24 cellular contexts compared by ENCODE assay signal in the genomic region with DNA sequence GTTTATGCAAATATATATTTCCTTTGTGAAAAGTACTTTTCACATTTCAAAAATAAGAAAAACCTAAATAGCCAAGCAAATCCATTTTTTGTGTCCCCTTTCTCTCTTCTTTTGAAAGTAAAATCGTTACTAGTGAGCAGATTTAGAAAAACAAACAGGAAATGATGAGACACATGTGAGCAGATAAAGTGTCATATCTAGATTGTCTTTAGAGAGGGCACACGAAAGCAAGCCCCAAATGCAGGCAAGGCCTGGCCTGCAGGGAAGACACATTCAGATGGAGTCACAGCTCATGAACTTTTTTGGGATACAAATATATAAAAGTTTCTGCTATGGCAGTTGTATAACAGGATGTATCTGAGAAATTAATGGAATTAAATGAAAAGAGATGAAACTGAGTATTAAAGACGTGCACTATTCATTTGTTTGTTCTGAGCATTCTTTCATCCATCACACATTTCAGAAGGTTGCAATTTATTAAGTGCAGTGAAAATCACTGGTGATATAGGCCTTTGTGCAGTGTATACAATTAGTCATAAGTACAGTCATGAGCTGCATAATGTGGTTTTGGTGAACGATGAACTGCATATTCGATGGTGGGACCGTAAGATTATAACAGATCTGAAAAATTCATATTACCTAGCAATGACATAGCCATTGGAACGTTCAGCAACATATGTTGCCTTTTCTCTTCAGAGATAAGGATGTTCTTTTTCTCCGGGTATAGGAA.
A peak's percentile ranks its signal among the peaks of the same experiment; 100 is the strongest.
DNase-seq lines count a peak whose midpoint lies in the region; ATAC-seq, FAIRE-seq and TF ChIP-seq lines count a peak whose summit lies in the region.
"Had no signal": no experiment of that assay in that cellular context is flagged by ENCODE, and none has a peak within 500 bp of the region (broad histone marks: within the 10 kb centered on the region; RNA-seq: fewer than 3 reads in every experiment).

No MANE protein-coding gene starts in this region.

- 27% methylated on average over 8 of the region's 8 CpGs for WGBS in GM12878 (ENCODE audit: insufficient coverage, insufficient replicate concordance, low lambda C conversion rate, missing lambda C conversion rate)
- WGBS in mesenchymal stem cell: 72% methylated on average over 7 of the region's 8 CpGs

- H3K14ac ChIP-seq in mesenchymal stem cell (ENCODE audit: low read length in 2 of 2): no peak overlapping the region

- no TSS peak for BruUV-seq in GM12878 (replicated peaks; lab: Mats Ljungman, UMichigan)

- H4K20me1 ChIP-seq in GM12878 (ENCODE audit: control insufficient read depth, insufficient read depth): no peaks in the 10 kb centered on the region

- RAD21 ChIA-PET in GM12878 (lab: Charles Lee; ENCODE audit: unreplicated experiment): no interaction called here

- H3K79me1 ChIP-seq in mesenchymal stem cell (replicated peaks; ENCODE audit: low read length, poor library complexity, severe bottlenecking): no peaks in the 10 kb centered on the region

- no peaks in the 10 kb centered on the region for H3K4me1 ChIP-seq in GM12878 (ENCODE audit: control insufficient read depth, insufficient read depth, low read length)
- H3K4me1 ChIP-seq in mesenchymal stem cell (ENCODE audit: control insufficient read depth, insufficient read depth, low read depth, low read length): no peaks in the 10 kb centered on the region
- H3K4me1 ChIP-seq: Peyer's patch had no signal

- no peaks in the 10 kb centered on the region for H3K79me2 ChIP-seq in GM12878 (ENCODE audit: control insufficient read depth, insufficient read depth, low read length)

- H2BK12ac ChIP-seq in mesenchymal stem cell (ENCODE audit: low read length in 2 of 2): no peak overlapping the region

- POLR2A ChIA-PET in GM12878 (lab: Charles Lee): no interaction called here

- H3K9ac ChIP-seq in GM12878 (ENCODE audit: control insufficient read depth, insufficient read depth, low read length): no peak overlapping the region
- no peak overlapping the region for H3K9ac ChIP-seq in mesenchymal stem cell (ENCODE audit: low read length)
- H3K9ac ChIP-seq: KMS-11 had no signal

- no peak overlapping the region for H3K23ac ChIP-seq in mesenchymal stem cell (ENCODE audit: low read length in 2 of 2)

- no peak overlapping the region for H3K4me2 ChIP-seq in GM12878 (ENCODE audit: control insufficient read depth, insufficient read depth)
- no peak overlapping the region for H3K4me2 ChIP-seq in mesenchymal stem cell (ENCODE audit: low read length, poor library complexity, severe bottlenecking)
- H3K4me2 ChIP-seq: KMS-11 had no signal

- H3K27me3 ChIP-seq in GM12878 (replicated peaks in 1 of 2; ENCODE audit: control insufficient read depth in 2 of 2, insufficient read depth in 2 of 2, low read length in 1 of 2): no peaks in the 10 kb centered on the region
- H3K27me3 ChIP-seq in mesenchymal stem cell (ENCODE audit: control insufficient read depth in 1 of 2, insufficient read depth in 1 of 2, low read length in 2 of 2): no peaks in the 10 kb centered on the region
- H3K27me3 ChIP-seq: Peyer's patch had no signal

- CTCF ChIA-PET in GM12878 (lab: Yijun Ruan, JAX): no interaction called here

- H3K27ac ChIP-seq in GM12878 (ENCODE audit: control insufficient read depth, insufficient read depth) (no peak overlapping the region), mesenchymal stem cell (ENCODE audit: low read length, poor library complexity, severe bottlenecking) (no peak overlapping the region)
- H3K27ac ChIP-seq: KMS-11, Peyer's patch had no signal

- no peak for TF ChIP-seq CTCF in GM12878 (IDR thresholded peaks at IDR 0.05 in 2 of 3, conservative IDR thresholded peaks at IDR 0.05 in 1 of 3; ENCODE audit: control insufficient read depth in 2 of 3, extremely low read depth in 1 of 3, insufficient read depth in 1 of 3, low read depth in 3 of 3, low read length in 3 of 3)

- H4K91ac ChIP-seq in mesenchymal stem cell (ENCODE audit: low read length): no peak overlapping the region

- H2AFZ ChIP-seq in GM12878 (ENCODE audit: control insufficient read depth, low read depth, low read length) (no peak overlapping the region), mesenchymal stem cell (ENCODE audit: low read depth, low read length) (no peak overlapping the region)

- SMC1A ChIA-PET in GM12878 (lab: Charles Lee; ENCODE audit: uncharacterized antibody, unreplicated experiment): no interaction called here

- H3K9me3 ChIP-seq in GM12878 (replicated peaks; ENCODE audit: control insufficient read depth, insufficient read depth, low read length) (no peaks in the 10 kb centered on the region), mesenchymal stem cell (ENCODE audit: control insufficient read depth, low read length) (no peaks in the 10 kb centered on the region)
- H3K9me3 ChIP-seq: Peyer's patch had no signal

- no peak overlapping the region for H2AK5ac ChIP-seq in mesenchymal stem cell (ENCODE audit: low read length, severe bottlenecking)

- intact Hi-C loops in GM12878 (cut with micrococcal nuclease; ENCODE audit: unreplicated experiment): no loop called here

- no peak overlapping the region for H2BK15ac ChIP-seq in mesenchymal stem cell (ENCODE audit: low read depth, poor library complexity, severe bottlenecking)

- no peak overlapping the region for H3K18ac ChIP-seq in mesenchymal stem cell (ENCODE audit: low read depth in 1 of 2, low read length in 2 of 2)

- FAIRE-seq in GM12878 (lab: Jason Lieb, UNC): no peak
- FAIRE-seq: GM12891, HTR-8/SVneo had no signal

- H3K36me3 ChIP-seq in GM12878 (ENCODE audit: control insufficient read depth in 2 of 2, insufficient read depth in 2 of 2, low read length in 1 of 2): no peaks in the 10 kb centered on the region
- no peaks in the 10 kb centered on the region for H3K36me3 ChIP-seq in mesenchymal stem cell (ENCODE audit: control insufficient read depth in 1 of 2, insufficient read depth in 2 of 2, low read depth in 1 of 2, low read length in 2 of 2)
- H3K36me3 ChIP-seq: Peyer's patch had no signal

- no peak overlapping the region for H3K4me3 ChIP-seq in GM12878
- H3K4me3 ChIP-seq in mesenchymal stem cell (ENCODE audit: insufficient read depth in 1 of 2, low read depth in 1 of 2, low read length in 2 of 2): no peak overlapping the region
- H3K4me3 ChIP-seq: Peyer's patch had no signal

- TF ChIP-seq RAD21 in GM12878 (IDR thresholded peaks at IDR 0.05; ENCODE audit: insufficient read depth, low read depth, low read length): no peak

- no peak overlapping the region for H2BK120ac ChIP-seq in mesenchymal stem cell (ENCODE audit: low read depth, low read length)

- DNase-seq in EL: peak; percentile 6
- no peak for DNase-seq in GM12878 (ENCODE audit: low read depth, low spot score)
- DNase-seq in mesenchymal stem cell: peak; percentile 1
- DNase-seq in NOMO-1 (lab: John Stamatoyannopoulos, UW; ENCODE audit: unreplicated experiment in 2 of 2): no peak
- no peak for DNase-seq in midbrain (lab: John Stamatoyannopoulos, UW)
- DNase-seq: COR-L47; DMS79; H9; HFFc6; IMR-90; NCI-H1105; NCI-H146; NCI-H2029 treated with DMSO at 0.1 percent for 48 hours; NCI-H226; NCI-H524; NCI-H774; NK-92 treated with Interleukin-12 subunit alpha and Interleukin-12 subunit beta, amount 100 ng/mL, for 24 hours; Peyer's patch had no signal

- no peak for TF ChIP-seq POLR2A in GM12878 (IDR thresholded peaks at IDR 0.05; ENCODE audit: low read depth, low read length)

- in situ Hi-C loops in GM12878 (cut with MboI): no loop called here

- H3K4ac ChIP-seq in mesenchymal stem cell (ENCODE audit: low read depth in 1 of 2, low read length in 2 of 2): no peak overlapping the region

- no peak for TF ChIP-seq EP300 in GM12878 (IDR thresholded peaks at IDR 0.05; ENCODE audit: borderline replicate concordance in 1 of 2, control insufficient read depth in 1 of 2, low read depth in 2 of 2, low read length in 2 of 2)

- ATAC-seq in HG03432 (IDR thresholded peaks at IDR 0.05; ENCODE audit: unreplicated experiment) (peak; percentile 33), GM12878 (peak; percentile 43; the same call in 1 of the 3 replicates), HG03196 (IDR thresholded peaks at IDR 0.05; ENCODE audit: unreplicated experiment) (no peak)
- ATAC-seq: SK-N-SH treated with all-trans-retinoic acid at 6 μM for 48 hours had no signal

- no peak overlapping the region for H4K8ac ChIP-seq in mesenchymal stem cell (ENCODE audit: low read length)

- no peak overlapping the region for H2BK5ac ChIP-seq in mesenchymal stem cell (ENCODE audit: low read depth, low read length, poor library complexity, severe bottlenecking)

TF ChIP-seq in GM12878, 131 proteins besides CTCF, POLR2A, EP300 and RAD21:
- TF ChIP-seq KAT2A (conservative IDR thresholded peaks at IDR 0.05; ENCODE audit: control insufficient read depth, low read depth, low read length): no peak
- no peak for TF ChIP-seq CREM (IDR thresholded peaks at IDR 0.05; ENCODE audit: low read depth)
- TF ChIP-seq JUNB (IDR thresholded peaks at IDR 0.05): peak; percentile 46; the same call in 1 of the 2 replicates
- no peak for TF ChIP-seq KDM1A (IDR thresholded peaks at IDR 0.05; ENCODE audit: borderline replicate concordance)
- TF ChIP-seq, protein P1, sequence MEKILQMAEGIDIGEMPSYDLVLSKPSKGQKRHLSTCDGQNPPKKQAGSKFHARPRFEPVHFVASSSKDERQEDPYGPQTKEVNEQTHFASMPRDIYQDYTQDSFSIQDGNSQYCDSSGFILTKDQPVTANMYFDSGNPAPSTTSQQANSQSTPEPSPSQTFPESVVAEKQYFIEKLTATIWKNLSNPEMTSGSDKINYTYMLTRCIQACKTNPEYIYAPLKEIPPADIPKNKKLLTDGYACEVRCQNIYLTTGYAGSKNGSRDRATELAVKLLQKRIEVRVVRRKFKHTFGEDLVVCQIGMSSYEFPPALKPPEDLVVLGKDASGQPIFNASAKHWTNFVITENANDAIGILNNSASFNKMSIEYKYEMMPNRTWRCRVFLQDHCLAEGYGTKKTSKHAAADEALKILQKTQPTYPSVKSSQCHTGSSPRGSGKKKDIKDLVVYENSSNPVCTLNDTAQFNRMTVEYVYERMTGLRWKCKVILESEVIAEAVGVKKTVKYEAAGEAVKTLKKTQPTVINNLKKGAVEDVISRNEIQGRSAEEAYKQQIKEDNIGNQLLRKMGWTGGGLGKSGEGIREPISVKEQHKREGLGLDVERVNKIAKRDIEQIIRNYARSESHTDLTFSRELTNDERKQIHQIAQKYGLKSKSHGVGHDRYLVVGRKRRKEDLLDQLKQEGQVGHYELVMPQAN (conservative IDR thresholded peaks at IDR 0.05): no peak

Comparison
In these comparisons a context has a peak if more than half of its experiments do, and no peak if none do; other contexts are left out.
1. DNase-seq: peak in EL (single experiment) and mesenchymal stem cell (single experiment); none in GM12878 (single experiment), NOMO-1 (0 of 2) and midbrain (single experiment).